ENCODE assay signal across 26 cellular contexts in genomic region chr11:126606484-126606883, GRCh38.
"Had no signal": no experiment of that assay in that cellular context is flagged by ENCODE, and none has a peak within 500 bp of the region (broad histone marks: within the 10 kb centered on the region; RNA-seq: fewer than 3 reads in every experiment).

No MANE protein-coding gene starts in this region.

- H3K27ac Mint-ChIP-seq: activated CD4-positive, alpha-beta T cell treated with anti-CD3 and anti-CD28 coated beads, Interleukin-2, amount 10 ng/mL, durations not matched to agents 7 days and 5 days; activated CD8-positive, alpha-beta T cell treated with anti-CD3 and anti-CD28 coated beads for 36 hours; activated naive CD8-positive, alpha-beta T cell treated with anti-CD3 and anti-CD28 coated beads for 36 hours; activated naive CD8-positive, alpha-beta T cell treated with anti-CD3 and anti-CD28 coated beads, Interleukin-2, amount 50 U/mL, for 24 hours; activated T-helper 17 cell treated with anti-CD3 and anti-CD28 coated beads, Interleukin-2, amount 50 U/mL, for 72 hours; dendritic cell treated with granulocyte-macrophage colony-stimulating factor and Interleukin-4, amounts not matched to agents 40 ng/mL and 50 ng/mL, for 4 days; endodermal cell; T-cell; T-helper 1 cell treated with Interleukin-12 subunit alpha and Interleukin-12 subunit beta and Interleukin-4 antibody, amounts not matched to agents 30 μg/mL and 1 μg/mL, for 36 hours; WTC11 had no signal

- DNase-seq: activated CD4-positive, alpha-beta T cell treated with anti-CD3 and anti-CD28 coated beads for 1 hour; activated CD4-positive, alpha-beta T cell treated with anti-CD3 and anti-CD28 coated beads for 4 hours; activated CD4-positive, alpha-beta T cell treated with anti-CD3 and anti-CD28 coated beads, Interleukin-2, amount 10 ng/mL, durations not matched to agents 7 days and 5 days; activated CD8-positive, alpha-beta memory T cell treated with anti-CD3 and anti-CD28 coated beads for 24 hours; activated effector memory CD4-positive, alpha-beta T cell treated with Interleukin-2 at 50 U/mL for 16 hours; activated gamma-delta T cell treated with Interleukin-2 at 50 U/mL for 16 hours; activated naive CD4-positive, alpha-beta T cell treated with anti-CD3 and anti-CD28 coated beads, Interleukin-2, amount 50 U/mL, for 16 hours; activated naive CD4-positive, alpha-beta T cell treated with Interleukin-2 at 50 U/mL for 16 hours; activated naive CD8-positive, alpha-beta T cell treated with anti-CD3 and anti-CD28 coated beads for 36 hours; activated naive CD8-positive, alpha-beta T cell treated with anti-CD3 and anti-CD28 coated beads, Interleukin-2, amount 50 U/mL, for 24 hours; activated T-cell treated with anti-CD3 and anti-CD28 coated beads, Interleukin-2, amount 50 U/mL, for 4 hours; effector memory CD4-positive, alpha-beta T cell; T-cell; T-helper 9 cell had no signal

- H3K36me3 ChIP-seq: adrenal gland, brain microvascular endothelial cell had no signal

- H3K27me3 Mint-ChIP-seq: activated CD4-positive, alpha-beta T cell treated with anti-CD3 and anti-CD28 coated beads, Interleukin-2, amount 10 ng/mL, durations not matched to agents 7 days and 5 days had no signal

- H3K4me3 Mint-ChIP-seq: activated CD4-positive, alpha-beta T cell treated with anti-CD3 and anti-CD28 coated beads, Interleukin-2, amount 10 ng/mL, durations not matched to agents 7 days and 5 days; activated CD8-positive, alpha-beta T cell treated with anti-CD3 and anti-CD28 coated beads for 36 hours; activated naive CD8-positive, alpha-beta T cell treated with anti-CD3 and anti-CD28 coated beads for 36 hours; activated naive CD8-positive, alpha-beta T cell treated with anti-CD3 and anti-CD28 coated beads, Interleukin-2, amount 50 U/mL, for 24 hours; activated T-cell treated with anti-CD3 and anti-CD28 coated beads, Interleukin-2, amount 50 U/mL, for 4 hours; activated T-helper 17 cell treated with anti-CD3 and anti-CD28 coated beads, Interleukin-2, amount 50 U/mL, for 72 hours; central memory CD8-positive, alpha-beta T cell; dendritic cell treated with granulocyte-macrophage colony-stimulating factor and Interleukin-4, amounts not matched to agents 40 ng/mL and 50 ng/mL, for 4 days; endodermal cell; T-cell; T-helper 1 cell treated with Interleukin-12 subunit alpha and Interleukin-12 subunit beta and Interleukin-4 antibody, amounts not matched to agents 30 μg/mL and 1 μg/mL, for 36 hours had no signal

- H3K4me3 ChIP-seq: adrenal gland, coronary artery, dorsolateral prefrontal cortex had no signal

- H3K27me3 ChIP-seq: adrenal gland, brain microvascular endothelial cell, dorsolateral prefrontal cortex had no signal

- H3K4me1 Mint-ChIP-seq: activated CD4-positive, alpha-beta T cell treated with anti-CD3 and anti-CD28 coated beads, Interleukin-2, amount 10 ng/mL, durations not matched to agents 7 days and 5 days; activated naive CD8-positive, alpha-beta T cell treated with anti-CD3 and anti-CD28 coated beads for 36 hours; activated T-helper 17 cell treated with anti-CD3 and anti-CD28 coated beads, Interleukin-2, amount 50 U/mL, for 72 hours; T-cell had no signal

- H3K4me1 ChIP-seq: adrenal gland had no signal

- H3K9me3 Mint-ChIP-seq: activated CD4-positive, alpha-beta T cell treated with anti-CD3 and anti-CD28 coated beads, Interleukin-2, amount 10 ng/mL, durations not matched to agents 7 days and 5 days; activated CD8-positive, alpha-beta T cell treated with anti-CD3 and anti-CD28 coated beads for 36 hours; activated naive CD8-positive, alpha-beta T cell treated with anti-CD3 and anti-CD28 coated beads for 36 hours; activated naive CD8-positive, alpha-beta T cell treated with anti-CD3 and anti-CD28 coated beads, Interleukin-2, amount 50 U/mL, for 24 hours; activated T-cell treated with anti-CD3 and anti-CD28 coated beads, Interleukin-2, amount 50 U/mL, for 4 hours; activated T-helper 17 cell treated with anti-CD3 and anti-CD28 coated beads, Interleukin-2, amount 50 U/mL, for 72 hours; central memory CD8-positive, alpha-beta T cell; dendritic cell treated with granulocyte-macrophage colony-stimulating factor and Interleukin-4, amounts not matched to agents 40 ng/mL and 50 ng/mL, for 4 days; endodermal cell; T-cell; T-helper 1 cell treated with Interleukin-12 subunit alpha and Interleukin-12 subunit beta and Interleukin-4 antibody, amounts not matched to agents 30 μg/mL and 1 μg/mL, for 36 hours had no signal

- H3K36me3 Mint-ChIP-seq: activated naive CD8-positive, alpha-beta T cell treated with anti-CD3 and anti-CD28 coated beads for 36 hours; T-cell had no signal

- H3K27ac ChIP-seq: adrenal gland, brain microvascular endothelial cell, coronary artery, VCaP had no signal

- H3K9me3 ChIP-seq: adrenal gland had no signal

- ATAC-seq: activated CD8-positive, alpha-beta T cell treated with anti-CD3 and anti-CD28 coated beads for 36 hours; activated naive CD8-positive, alpha-beta T cell treated with anti-CD3 and anti-CD28 coated beads, Interleukin-2, amount 50 U/mL, for 24 hours; activated T-helper 17 cell treated with anti-CD3 and anti-CD28 coated beads, Interleukin-2, amount 50 U/mL, for 72 hours; T-cell had no signal
